ENCODE assay signal across 13 cellular contexts in the genomic region with DNA sequence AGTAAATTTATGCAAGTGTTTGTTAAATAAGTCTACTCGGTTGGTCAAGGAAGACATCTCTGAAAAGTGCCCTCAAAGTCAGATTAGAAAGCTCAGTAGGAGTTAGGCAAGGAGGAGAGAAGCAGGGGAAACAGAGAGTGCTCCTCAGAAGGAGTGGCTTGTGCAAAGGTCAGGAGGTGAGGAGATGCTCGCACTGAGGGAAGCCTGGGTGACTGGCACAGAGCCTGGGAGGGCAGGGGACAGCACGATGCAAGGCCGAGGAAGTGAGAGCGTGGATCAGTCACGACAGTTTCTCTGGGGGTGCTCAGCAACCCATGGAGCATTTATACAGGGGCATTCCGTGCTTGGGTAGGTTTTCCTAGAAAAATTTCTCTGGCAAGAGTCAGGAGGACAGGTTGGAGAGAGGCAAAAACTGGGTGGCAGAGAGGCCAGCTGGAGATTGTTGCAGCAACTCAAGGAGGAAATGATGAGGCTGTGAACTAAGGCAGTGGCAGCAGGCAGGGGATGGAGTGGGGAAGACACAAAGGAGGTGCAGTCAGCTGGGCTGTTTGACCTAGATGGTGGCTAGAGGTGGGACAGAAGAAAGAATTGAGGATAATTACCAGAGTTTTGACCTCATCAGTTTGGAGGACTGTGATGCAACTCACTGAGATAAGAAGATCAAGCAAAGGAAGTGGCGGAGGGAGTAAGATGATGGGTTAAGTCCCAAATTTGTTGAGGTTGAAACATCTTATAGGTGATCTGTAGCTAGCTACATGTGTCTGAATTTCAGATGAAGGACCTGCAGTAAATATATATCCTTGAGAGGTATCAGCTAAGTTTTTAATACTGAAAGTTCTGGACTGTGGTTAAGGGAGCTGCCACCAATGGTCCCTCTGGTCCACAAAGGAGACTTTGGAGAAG. TPM values are rescaled to one million over a fixed set of nuclear protein-coding genes. Genes with fewer than 3 reads are reported as not detected.
DNase-seq lines count a peak whose midpoint lies in the region; ATAC-seq and TF ChIP-seq lines count a peak whose summit lies in the region.
"Had no signal": no experiment of that assay in that cellular context is flagged by ENCODE, and none has a peak within 500 bp of the region (broad histone marks: within the 10 kb centered on the region; RNA-seq: fewer than 3 reads in every experiment).

No MANE protein-coding gene starts in this region.

- H3K4me3 Mint-ChIP-seq in CD4-positive, CD25-positive, alpha-beta regulatory T cell: peak overlapping the region; percentile 44 to 72 (median 63)
- H3K4me3 Mint-ChIP-seq in activated naive CD8-positive, alpha-beta T cell: peak overlapping the region; percentile 40
- H3K4me3 Mint-ChIP-seq in neural progenitor cell: no peak overlapping the region
- H3K4me3 Mint-ChIP-seq: brain had no signal

- no peaks in the 10 kb centered on the region for H3K9me3 ChIP-seq in CD4-positive, CD25-positive, alpha-beta regulatory T cell (ENCODE audit: control insufficient read depth in 2 of 2, low read length in 2 of 2)
- no peaks in the 10 kb centered on the region for H3K9me3 ChIP-seq in DND-41 (ENCODE audit: insufficient read depth, low read length, severe bottlenecking)
- no peaks in the 10 kb centered on the region for H3K9me3 ChIP-seq in neural progenitor cell (ENCODE audit: low read depth)
- H3K9me3 ChIP-seq in A673 (ENCODE audit: low read depth, low read length, poor library complexity, severe bottlenecking): no peaks in the 10 kb centered on the region
- no peaks in the 10 kb centered on the region for H3K9me3 ChIP-seq in body of pancreas

- TF ChIP-seq POLR2A in body of pancreas (IDR thresholded peaks at IDR 0.05): no peak

- H3K9ac ChIP-seq in DND-41 (ENCODE audit: low read depth, low read length) (no peak overlapping the region), neural progenitor cell (no peak overlapping the region)

- peak overlapping the region; percentile 26 to 79 (median 45) for H3K27ac Mint-ChIP-seq in CD4-positive, CD25-positive, alpha-beta regulatory T cell
- peak overlapping the region; percentile 90 for H3K27ac Mint-ChIP-seq in activated naive CD8-positive, alpha-beta T cell
- H3K27ac Mint-ChIP-seq in neural progenitor cell: peak overlapping the region; percentile 83

- no peaks in the 10 kb centered on the region for H3K27me3 ChIP-seq in CD4-positive, CD25-positive, alpha-beta regulatory T cell (ENCODE audit: control insufficient read depth, insufficient read depth, low read length)
- no peaks in the 10 kb centered on the region for H3K27me3 ChIP-seq in DND-41 (ENCODE audit: insufficient read depth, low read length, poor library complexity)
- H3K27me3 ChIP-seq in neural progenitor cell: no peaks in the 10 kb centered on the region
- H3K27me3 ChIP-seq in A673 (replicated peaks; ENCODE audit: insufficient read depth, low read depth, low read length, poor library complexity): no peaks in the 10 kb centered on the region
- H3K27me3 ChIP-seq in body of pancreas: no peaks in the 10 kb centered on the region
- H3K27me3 ChIP-seq: foreskin keratinocyte had no signal

- CTCF ChIA-PET in A673 (lab: Charles Lee): no interaction called here

- DNase-seq in CD4-positive, CD25-positive, alpha-beta regulatory T cell: no peak
- DNase-seq in DND-41 (no peak), neural progenitor cell (ENCODE audit: low spot score) (no peak), A673 (ENCODE audit: low spot score) (no peak), NCI-H774 (lab: John Stamatoyannopoulos, UW) (no peak), body of pancreas (no peak)
- DNase-seq: foreskin keratinocyte; IMR-90; NCI-H146; SHP77; stimulated activated CD4-positive, alpha-beta T cell treated with anti-CD3 and anti-CD28 coated beads, Interleukin-2, amount 100 ng/mL, for 48 hours had no signal

- H3K4me3 ChIP-seq in CD4-positive, CD25-positive, alpha-beta regulatory T cell (ENCODE audit: low read depth, low read length): no peak overlapping the region
- H3K4me3 ChIP-seq in DND-41 (ENCODE audit: low read depth in 1 of 2, low read length in 2 of 2) (no peak overlapping the region), neural progenitor cell (no peak overlapping the region), A673 (ENCODE audit: low read depth, low read length, poor library complexity, severe bottlenecking) (no peak overlapping the region), body of pancreas (no peak overlapping the region)

- H3K4me1 ChIP-seq in CD4-positive, CD25-positive, alpha-beta regulatory T cell (ENCODE audit: control insufficient read depth, insufficient read depth, low read length, poor library complexity, severe bottlenecking): peaks cover 24% of the 10 kb centered on the region
- H3K4me1 ChIP-seq in DND-41 (ENCODE audit: insufficient read depth, low read length) (peaks cover 26% of the 10 kb centered on the region), neural progenitor cell (no peaks in the 10 kb centered on the region), A673 (ENCODE audit: insufficient read depth, low read length, poor library complexity, severe bottlenecking) (peaks cover 14% of the 10 kb centered on the region), body of pancreas (no peaks in the 10 kb centered on the region)
- H3K4me1 ChIP-seq: foreskin keratinocyte had no signal

- H2AFZ ChIP-seq in DND-41 (ENCODE audit: low read depth, low read length) (no peak overlapping the region), neural progenitor cell (replicated peaks) (no peak overlapping the region)

- H3K4me2 ChIP-seq in DND-41 (ENCODE audit: insufficient read depth, low read length) (no peak overlapping the region), neural progenitor cell (no peak overlapping the region)

- no peak for ATAC-seq in CD4-positive, CD25-positive, alpha-beta regulatory T cell (ENCODE audit: low read depth in 2 of 2)
- ATAC-seq in DND-41 (ENCODE audit: insufficient read depth, low read depth) (no peak), body of pancreas (no peak)
- ATAC-seq: foreskin keratinocyte had no signal

- H3K4me1 Mint-ChIP-seq in CD4-positive, CD25-positive, alpha-beta regulatory T cell: peaks cover 47 to 91% (median 64%) of the 10 kb centered on the region in 4 donors
- H3K4me1 Mint-ChIP-seq in activated naive CD8-positive, alpha-beta T cell (ENCODE audit: low read depth): peaks cover 82% of the 10 kb centered on the region
- peaks cover 14% of the 10 kb centered on the region for H3K4me1 Mint-ChIP-seq in neural progenitor cell

- peak overlapping the region; percentile 30 for H3K27ac ChIP-seq in CD4-positive, CD25-positive, alpha-beta regulatory T cell (ENCODE audit: insufficient read depth, low read length, poor library complexity, severe bottlenecking)
- peak overlapping the region; percentile 48 for H3K27ac ChIP-seq in DND-41 (ENCODE audit: low read length)
- no peak overlapping the region for H3K27ac ChIP-seq in neural progenitor cell
- no peak overlapping the region for H3K27ac ChIP-seq in A673 (ENCODE audit: low read depth, low read length, poor library complexity, severe bottlenecking)
- no peak overlapping the region for H3K27ac ChIP-seq in body of pancreas
- H3K27ac ChIP-seq: foreskin keratinocyte had no signal

- 64 to 66% methylated on average over 8 of the region's 8 CpGs for WGBS in body of pancreas, 2 donors

- POLR2A ChIA-PET in A673 (lab: Charles Lee; ENCODE audit: low non-redundant PET): no interaction called here

- TF ChIP-seq CTCF in DND-41 (IDR thresholded peaks at IDR 0.05; ENCODE audit: borderline replicate concordance, extremely low read depth, low read length, poor library complexity, severe bottlenecking): no peak
- no peak for TF ChIP-seq CTCF in neural progenitor cell (IDR thresholded peaks at IDR 0.05)
- TF ChIP-seq CTCF in A673 (conservative IDR thresholded peaks at IDR 0.05; ENCODE audit: low read depth, low read length): no peak
- TF ChIP-seq CTCF in body of pancreas (IDR thresholded peaks at IDR 0.05): no peak

- H4K20me1 ChIP-seq in DND-41 (ENCODE audit: insufficient read depth, low read length) (peaks cover 53% of the 10 kb centered on the region), neural progenitor cell (ENCODE audit: low read depth) (no peaks in the 10 kb centered on the region)

- no peaks in the 10 kb centered on the region for H3K27me3 Mint-ChIP-seq in CD4-positive, CD25-positive, alpha-beta regulatory T cell
- no peaks in the 10 kb centered on the region for H3K27me3 Mint-ChIP-seq in activated naive CD8-positive, alpha-beta T cell
- H3K27me3 Mint-ChIP-seq in neural progenitor cell (ENCODE audit: insufficient read depth, low read depth): peaks cover 5% of the 10 kb centered on the region
- H3K27me3 Mint-ChIP-seq: brain had no signal

- peaks cover 8% of the 10 kb centered on the region for H3K36me3 ChIP-seq in CD4-positive, CD25-positive, alpha-beta regulatory T cell (ENCODE audit: control insufficient read depth, insufficient read depth, low read length)
- H3K36me3 ChIP-seq in DND-41 (ENCODE audit: insufficient read depth, low read length) (peaks cover 46% of the 10 kb centered on the region), neural progenitor cell (no peaks in the 10 kb centered on the region), A673 (ENCODE audit: insufficient read depth, low read length, poor library complexity, severe bottlenecking) (no peaks in the 10 kb centered on the region), body of pancreas (replicated peaks in 1 of 2; ENCODE audit: insufficient read depth in 1 of 2, low read depth in 2 of 2) (no peaks in the 10 kb centered on the region)

- H3K36me3 Mint-ChIP-seq in CD4-positive, CD25-positive, alpha-beta regulatory T cell: peaks cover 37% of the 10 kb centered on the region
- peaks cover 5% of the 10 kb centered on the region for H3K36me3 Mint-ChIP-seq in activated naive CD8-positive, alpha-beta T cell
- H3K36me3 Mint-ChIP-seq in neural progenitor cell: no peaks in the 10 kb centered on the region
- H3K36me3 Mint-ChIP-seq: brain had no signal

- H3F3A ChIP-seq in neural progenitor cell (ENCODE audit: low read depth): no peaks in the 10 kb centered on the region

- H3K9me3 Mint-ChIP-seq in CD4-positive, CD25-positive, alpha-beta regulatory T cell: no peaks in the 10 kb centered on the region
- H3K9me3 Mint-ChIP-seq in activated naive CD8-positive, alpha-beta T cell (ENCODE audit: low read depth): no peaks in the 10 kb centered on the region
- H3K9me3 Mint-ChIP-seq in neural progenitor cell: no peaks in the 10 kb centered on the region

- intact Hi-C loops in A673 (cut with micrococcal nuclease; ENCODE audit: unreplicated experiment) (no loop called here), body of pancreas (cut with DNase I) (no loop called here)

- H3K79me2 ChIP-seq in DND-41 (ENCODE audit: insufficient read depth, low read length): peaks cover 99% of the 10 kb centered on the region
- H3K79me2 ChIP-seq in neural progenitor cell (ENCODE audit: low read depth): no peaks in the 10 kb centered on the region

- no TSS peak for BruUV-seq in A673 (replicated peaks; lab: Mats Ljungman, UMichigan)

RNA-seq across cellular contexts. Expression of a gene that starts 52.4 kb away (rescaled TPM):
- 125 TPM for total RNA-seq in CD4-positive, CD25-positive, alpha-beta regulatory T cell
- 10 to 100 TPM; 19.1 to 39.0 (median 29.5) TPM for polyA plus RNA-seq in CD4-positive, CD25-positive, alpha-beta regulatory T cell
- total RNA-seq in neural progenitor cell (ENCODE audit: low replicate concordance) (4.2 and 4.9 TPM in 2 replicates), A673 (2021) (19.6 and 24.9 TPM in 2 replicates), body of pancreas (10 to 100 TPM; 10.1 to 18.5 TPM)

Comparison
In these comparisons a context has a peak if more than half of its experiments do, and no peak if none do; other contexts are left out.
1. H3K27ac ChIP-seq: peak in CD4-positive, CD25-positive, alpha-beta regulatory T cell (single experiment) and DND-41 (single experiment); none in neural progenitor cell (single experiment), A673 (single experiment) and body of pancreas (0 of 4).
2. Peak in every context shown above with its lines, with median percentiles within 50 percentile points of each other: H3K27ac Mint-ChIP-seq.